ENCODE assay signal across 11 cellular contexts in the genomic region with DNA sequence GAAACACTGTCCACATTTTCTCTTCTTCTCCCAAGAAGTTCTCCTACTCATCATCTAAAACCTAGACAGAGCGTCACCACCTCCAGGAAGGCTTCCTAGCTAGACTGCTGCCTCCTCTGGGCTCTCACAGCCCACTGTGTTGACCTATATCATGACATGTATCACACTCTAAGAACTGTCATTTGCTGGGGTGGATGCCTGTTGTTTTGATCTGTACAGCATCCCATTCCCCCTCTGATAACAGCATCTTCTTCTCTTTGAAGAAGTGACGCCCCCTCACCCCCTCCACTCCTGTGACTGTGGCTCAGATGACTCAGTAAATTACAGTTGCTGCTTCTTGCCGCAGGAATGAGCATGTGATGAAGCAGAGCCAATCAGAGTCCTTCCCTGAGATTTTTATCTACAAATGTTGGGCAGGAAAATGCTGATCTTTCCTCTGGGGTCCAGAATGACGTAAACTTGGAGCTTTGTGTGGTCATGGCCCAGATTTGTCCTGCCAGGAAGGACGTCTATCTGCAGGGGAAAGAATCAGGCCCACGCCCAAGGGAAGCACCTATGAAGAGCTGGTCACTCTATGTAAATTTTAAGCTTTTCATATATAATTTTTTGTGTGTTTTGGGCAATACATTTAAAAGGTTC. TPM values are rescaled to one million over a fixed set of nuclear protein-coding genes. Genes with fewer than 3 reads are reported as not detected.
DNase-seq lines count a peak whose midpoint lies in the region; ATAC-seq and TF ChIP-seq lines count a peak whose summit lies in the region.
"Had no signal": no experiment of that assay in that cellular context is flagged by ENCODE, and none has a peak within 500 bp of the region (broad histone marks: within the 10 kb centered on the region; RNA-seq: fewer than 3 reads in every experiment).

No MANE protein-coding gene starts in this region.

- H3K4me1 Mint-ChIP-seq in activated naive CD8-positive, alpha-beta T cell treated with anti-CD3 and anti-CD28 coated beads, Interleukin-2, amount 50 U/mL, for 24 hours, result peaks cover 4% of the 10 kb centered on the region
- H3K4me1 Mint-ChIP-seq in osteocyte (ENCODE audit: unreplicated experiment), result no peaks in the 10 kb centered on the region

- no peak overlapping the region for H3K4me3 Mint-ChIP-seq in activated naive CD8-positive, alpha-beta T cell treated with anti-CD3 and anti-CD28 coated beads, Interleukin-2, amount 50 U/mL, for 24 hours
- no peak overlapping the region for H3K4me3 Mint-ChIP-seq in osteocyte (ENCODE audit: unreplicated experiment)
- H3K4me3 Mint-ChIP-seq: neural crest cell; T-helper 1 cell treated with Interleukin-12 subunit alpha and Interleukin-12 subunit beta and Interleukin-4 antibody, amounts not matched to agents 30 μg/mL and 1 μg/mL, for 36 hours had no signal

- no peaks in the 10 kb centered on the region for H3K36me3 ChIP-seq in tibial artery

- no peak overlapping the region for H3K4me3 ChIP-seq in tibial artery

- H3K27me3 ChIP-seq in tibial artery, result peaks cover 0 to 22% of the 10 kb centered on the region in 2 donors

- H3K9me3 ChIP-seq in tibial artery, result no peaks in the 10 kb centered on the region

- H3K4me1 ChIP-seq in tibial artery, result no peaks in the 10 kb centered on the region

- DNase-seq in EL, result peak; percentile 84
- DNase-seq in OCI-M1 (lab: John Stamatoyannopoulos, UW), result peak; percentile 95
- peak; percentile 15 for DNase-seq in activated naive CD8-positive, alpha-beta T cell treated with anti-CD3 and anti-CD28 coated beads, Interleukin-2, amount 50 U/mL, for 24 hours
- DNase-seq in osteocyte (ENCODE audit: extremely low spot score, unreplicated experiment), result peak; percentile 40
- no peak for DNase-seq in NCI-H748 (lab: John Stamatoyannopoulos, UW; ENCODE audit: unreplicated experiment)
- no peak for DNase-seq in tibial artery
- no peak for DNase-seq in NCI-H526 (lab: John Stamatoyannopoulos, UW)
- DNase-seq: caudate nucleus had no signal

- no peaks in the 10 kb centered on the region for H3K9me3 Mint-ChIP-seq in activated naive CD8-positive, alpha-beta T cell treated with anti-CD3 and anti-CD28 coated beads, Interleukin-2, amount 50 U/mL, for 24 hours
- peaks cover 6% of the 10 kb centered on the region for H3K9me3 Mint-ChIP-seq in osteocyte (ENCODE audit: unreplicated experiment)
- H3K9me3 Mint-ChIP-seq: T-helper 1 cell treated with Interleukin-12 subunit alpha and Interleukin-12 subunit beta and Interleukin-4 antibody, amounts not matched to agents 30 μg/mL and 1 μg/mL, for 36 hours had no signal

- H3K27me3 Mint-ChIP-seq in activated naive CD8-positive, alpha-beta T cell treated with anti-CD3 and anti-CD28 coated beads, Interleukin-2, amount 50 U/mL, for 24 hours, result peaks cover 23% of the 10 kb centered on the region
- peaks cover 31% of the 10 kb centered on the region for H3K27me3 Mint-ChIP-seq in osteocyte (ENCODE audit: unreplicated experiment)

- ATAC-seq in activated naive CD8-positive, alpha-beta T cell treated with anti-CD3 and anti-CD28 coated beads, Interleukin-2, amount 50 U/mL, for 24 hours, result peak; percentile 74
- no peak for ATAC-seq in GM19395 (IDR thresholded peaks at IDR 0.05; ENCODE audit: unreplicated experiment)

- no peak overlapping the region for H3K27ac Mint-ChIP-seq in activated naive CD8-positive, alpha-beta T cell treated with anti-CD3 and anti-CD28 coated beads, Interleukin-2, amount 50 U/mL, for 24 hours
- H3K27ac Mint-ChIP-seq in osteocyte (ENCODE audit: unreplicated experiment), result no peak overlapping the region
- H3K27ac Mint-ChIP-seq: T-helper 1 cell treated with Interleukin-12 subunit alpha and Interleukin-12 subunit beta and Interleukin-4 antibody, amounts not matched to agents 30 μg/mL and 1 μg/mL, for 36 hours had no signal

- no peaks in the 10 kb centered on the region for H3K36me3 Mint-ChIP-seq in activated naive CD8-positive, alpha-beta T cell treated with anti-CD3 and anti-CD28 coated beads, Interleukin-2, amount 50 U/mL, for 24 hours (ENCODE audit: low read depth)
- no peaks in the 10 kb centered on the region for H3K36me3 Mint-ChIP-seq in osteocyte (ENCODE audit: unreplicated experiment)

- H3K27ac ChIP-seq in tibial artery, result no peak overlapping the region

- intact Hi-C loops in tibial artery (cut with DNase I; ENCODE audit: low total_unique reads), result no loop called here

- TF ChIP-seq CTCF in osteocyte (IDR thresholded peaks at IDR 0.05) (no peak), tibial artery (IDR thresholded peaks at IDR 0.05) (no peak)

RNA-seq across cellular contexts. Expression of a gene that starts 28.0 kb away (rescaled TPM):
- 0.81 and 0.99 TPM in 2 replicates for total RNA-seq in osteocyte

Comparison
In these comparisons a context has a peak if more than half of its experiments do, and no peak if none do; other contexts are left out.
1. DNase-seq: peak in EL (single experiment), OCI-M1 (single experiment), activated naive CD8-positive, alpha-beta T cell treated with anti-CD3 and anti-CD28 coated beads, Interleukin-2, amount 50 U/mL, for 24 hours (single experiment) and osteocyte (single experiment); none in NCI-H748 (single experiment), tibial artery (0 of 2) and NCI-H526 (0 of 2).